ENCODE assay signal across 8 cellular contexts in the genomic region with DNA sequence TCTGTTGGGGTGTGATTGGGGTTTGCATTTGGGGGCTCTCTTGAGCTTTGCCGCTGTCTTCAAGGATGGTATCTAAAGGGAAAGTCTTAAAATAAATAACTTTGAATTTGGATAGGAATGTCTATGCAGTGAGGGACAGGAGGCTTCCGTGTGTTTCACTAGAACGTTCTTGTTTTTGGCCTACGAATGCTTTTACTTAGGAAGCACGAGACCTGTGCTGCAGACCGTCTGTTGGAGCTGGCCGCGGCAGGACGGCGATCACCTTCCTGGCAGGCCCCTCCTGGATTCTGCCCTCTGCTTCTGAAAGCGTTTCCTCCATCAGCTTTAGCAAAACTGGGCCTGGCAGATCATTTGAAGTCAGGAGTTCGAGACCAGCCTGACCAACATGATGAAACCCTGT. TPM values are rescaled to one million over a fixed set of nuclear protein-coding genes. Genes with fewer than 3 reads are reported as not detected.
A peak's percentile ranks its signal among the peaks of the same experiment; 100 is the strongest.
DNase-seq lines count a peak whose midpoint lies in the region; ATAC-seq, FAIRE-seq and TF ChIP-seq lines count a peak whose summit lies in the region.

No MANE protein-coding gene starts in this region.

- H3K9me3 ChIP-seq in PC-3 (ENCODE audit: low read length) (no peaks in the 10 kb centered on the region), HepG2 (ENCODE audit: low read length) (no peaks in the 10 kb centered on the region)

- peak overlapping the region; percentile 86 for H3K4me2 ChIP-seq in PC-3 (ENCODE audit: low read length)
- H3K4me2 ChIP-seq in HepG2 (ENCODE audit: low read depth, low read length), result peak overlapping the region; percentile 95; the same call in 1 of the 2 replicates

- no peaks in the 10 kb centered on the region for H3K27me3 ChIP-seq in PC-3 (ENCODE audit: low read length)
- H3K27me3 ChIP-seq in HepG2 (ENCODE audit: control insufficient read depth in 1 of 2, insufficient read depth in 2 of 2, low read length in 2 of 2), result no peaks in the 10 kb centered on the region

- ATAC-seq in PC-3, result no peak
- ATAC-seq in HepG2, result no peak
- no peak for ATAC-seq in stimulated activated naive B cell treated with anti-CD40 and anti-IgM and Interleukin-4, amounts not matched to agents 10 μg/mL and 1 μg/mL and 100 μg/mL, for 72 hours (replicated peaks)
- ATAC-seq in HG02642 (IDR thresholded peaks at IDR 0.05; ENCODE audit: poor library complexity, unreplicated experiment), result no peak

- 91% methylated on average over 12 of the region's 12 CpGs for WGBS in HepG2 (ENCODE audit: low lambda C conversion rate)

- POLR2A ChIA-PET in PC-3 (lab: Charles Lee; ENCODE audit: unreplicated experiment) (no interaction called here), HepG2 (lab: Yijun Ruan, JAX) (interaction anchor here (1.8 to 2.5 kb wide), 3 partner anchors 13 to 49 kb away, joined by 10 to 11 read pairs (median 10); a partner anchor contains a TSS)

- no peaks in the 10 kb centered on the region for H3K9me3 Mint-ChIP-seq in stimulated activated naive B cell treated with anti-CD40 and anti-IgM and Interleukin-4, amounts not matched to agents 10 μg/mL and 1 μg/mL and 100 μg/mL, for 72 hours

- H4K20me1 ChIP-seq in PC-3 (ENCODE audit: low read length) (no peaks in the 10 kb centered on the region), HepG2 (ENCODE audit: insufficient read depth, low read length) (peaks cover 45% of the 10 kb centered on the region; the same call in 1 of the 2 replicates)

- no peak for DNase-seq in PC-3
- DNase-seq in astrocyte of the hippocampus (ENCODE audit: low read depth, low spot score), result peak; percentile 29
- no peak for DNase-seq in HepG2 (ENCODE audit: low spot score)
- DNase-seq in stimulated activated naive B cell treated with anti-CD40 and anti-IgM and Interleukin-4, amounts not matched to agents 10 μg/mL and 1 μg/mL and 100 μg/mL, for 72 hours, result no peak
- DNase-seq in activated CD8-positive, alpha-beta memory T cell treated with anti-CD3 and anti-CD28 coated beads, Interleukin-2, amount 50 U/mL, for 48 hours, result no peak
- DNase-seq in stimulated activated CD4-positive, alpha-beta T cell treated with anti-CD3 and anti-CD28 coated beads, Interleukin-1b, Interleukin-23, amount 100 ng/mL, for 48 hours, result no peak
- no peak for DNase-seq in NCI-H2107 (lab: John Stamatoyannopoulos, UW)

- no peak for TF ChIP-seq CTCF in PC-3 (conservative IDR thresholded peaks at IDR 0.05; ENCODE audit: low read depth, low read length)
- no peak for TF ChIP-seq CTCF in HepG2 (CRISPR knock-in tag; IDR thresholded peaks at IDR 0.05)

- H3K4me1 ChIP-seq in PC-3 (ENCODE audit: insufficient read depth, low read length) (peaks cover 9% of the 10 kb centered on the region; the same call in 1 of the 2 replicates), HepG2 (ENCODE audit: insufficient read depth, low read length) (peaks cover 28% of the 10 kb centered on the region)

- no peak for FAIRE-seq in HepG2 (lab: Jason Lieb, UNC)

- H3K36me3 Mint-ChIP-seq in stimulated activated naive B cell treated with anti-CD40 and anti-IgM and Interleukin-4, amounts not matched to agents 10 μg/mL and 1 μg/mL and 100 μg/mL, for 72 hours, result peaks cover 29 to 42% of the 10 kb centered on the region in 2 donors

- TSS peak; percentile 35 for BruUV-seq in PC-3 (replicated peaks; lab: Mats Ljungman, UMichigan)
- no TSS peak for BruUV-seq in HepG2 (replicated peaks; lab: Mats Ljungman, UMichigan)

- H3K9ac ChIP-seq in PC-3 (ENCODE audit: low read length) (peak overlapping the region; percentile 73), HepG2 (ENCODE audit: insufficient read depth, low read depth, low read length) (no peak overlapping the region)

- in situ Hi-C loops in HepG2 (cut with HindIII; ENCODE audit: extremely low pct_ligation_motif_present, low pct_unique_long_range_greater_than_20kb), result no loop called here

- H3K36me3 ChIP-seq in PC-3 (ENCODE audit: low read depth, low read length) (no peaks in the 10 kb centered on the region), HepG2 (replicated peaks in 1 of 2; ENCODE audit: control insufficient read depth in 1 of 2, insufficient read depth in 2 of 2, low read length in 2 of 2) (peaks cover 8 to 29% of the 10 kb centered on the region in 2 experiments; a peak in 4 of 5 replicates)

- H3K9me2 ChIP-seq in PC-3 (replicated peaks; ENCODE audit: low read length), result no peaks in the 10 kb centered on the region

- H2AFZ ChIP-seq in PC-3 (ENCODE audit: low read length) (peak overlapping the region; percentile 67; the same call in 1 of the 2 replicates), HepG2 (ENCODE audit: low read length) (no peak overlapping the region)

- TF ChIP-seq EP300 in HepG2 (IDR thresholded peaks at IDR 0.05; ENCODE audit: low read depth in 2 of 2, low read length in 2 of 2) (no peak), HepG2 (CRISPR knock-in tag; IDR thresholded peaks at IDR 0.05; ENCODE audit: borderline replicate concordance) (no peak)

- peak overlapping the region; percentile 73 for H3K4me3 ChIP-seq in PC-3 (ENCODE audit: low read length)
- no peak overlapping the region for H3K4me3 ChIP-seq in HepG2 (replicated peaks in 1 of 3; ENCODE audit: insufficient read depth in 1 of 3, low read depth in 2 of 3, low read length in 3 of 3)

- CTCF ChIA-PET in PC-3 (lab: Charles Lee) (no interaction called here), HepG2 (lab: Yijun Ruan, JAX; ENCODE audit: low intra/inter-chr PET ratio, low total read pairs) (no interaction called here)

- TF ChIP-seq RAD21 in HepG2 (CRISPR knock-in tag; IDR thresholded peaks at IDR 0.05), result no peak

- TF ChIP-seq POLR2A in HepG2 (IDR thresholded peaks at IDR 0.05; ENCODE audit: insufficient read depth in 1 of 2, low read depth in 2 of 2, low read length in 2 of 2), result no peak

- H3K27ac ChIP-seq in PC-3 (ENCODE audit: low read length), result peak overlapping the region; percentile 64; the same call in 1 of the 2 replicates
- peak overlapping the region; percentile 75 for H3K27ac ChIP-seq in HepG2 (ENCODE audit: extremely low read length, insufficient read depth, low read length)

- intact Hi-C loops in PC-3 (cut with micrococcal nuclease), result no loop called here
- intact Hi-C loops in HepG2 (cut with micrococcal nuclease; ENCODE audit: unreplicated experiment), result no loop called here

- peaks cover 33 to 75% of the 10 kb centered on the region in 2 donors for H3K4me1 Mint-ChIP-seq in stimulated activated naive B cell treated with anti-CD40 and anti-IgM and Interleukin-4, amounts not matched to agents 10 μg/mL and 1 μg/mL and 100 μg/mL, for 72 hours

- H3K4me3 Mint-ChIP-seq in stimulated activated naive B cell treated with anti-CD40 and anti-IgM and Interleukin-4, amounts not matched to agents 10 μg/mL and 1 μg/mL and 100 μg/mL, for 72 hours, result peak overlapping the region; percentile 84 to 87

- no peaks in the 10 kb centered on the region for H3F3A ChIP-seq in PC-3 (ENCODE audit: low read length, unreplicated experiment)

- H3K79me2 ChIP-seq in PC-3 (ENCODE audit: low read length) (peaks cover 57% of the 10 kb centered on the region), HepG2 (ENCODE audit: insufficient read depth, low read length) (peaks cover 73% of the 10 kb centered on the region)

- no peaks in the 10 kb centered on the region for H3K27me3 Mint-ChIP-seq in stimulated activated naive B cell treated with anti-CD40 and anti-IgM and Interleukin-4, amounts not matched to agents 10 μg/mL and 1 μg/mL and 100 μg/mL, for 72 hours

- peak overlapping the region; percentile 98 for H3K27ac Mint-ChIP-seq in stimulated activated naive B cell treated with anti-CD40 and anti-IgM and Interleukin-4, amounts not matched to agents 10 μg/mL and 1 μg/mL and 100 μg/mL, for 72 hours

RNA-seq across cellular contexts. Expression of a gene that starts 44.0 kb away (rescaled TPM):
- total RNA-seq in PC-3 (2014; rRNA removed), result 13.2 and 22.8 TPM in 2 replicates
- 8.8 and 9.7 TPM in 2 replicates for total RNA-seq in HepG2 (2016; rRNA removed; fragmentation: Illumina TruSeq; extraction: Trizol)
- 20.0 and 23.4 TPM in 2 replicates for total RNA-seq in HepG2 (2016; cell fraction: cytosol; rRNA removed; fragmentation: Illumina TruSeq; extraction: Trizol; ENCODE audit: low read depth)
- 7.9 and 8.8 TPM in 2 replicates for total RNA-seq in HepG2 (2016; cell fraction: insoluble cytoplasmic fraction; rRNA removed; fragmentation: Illumina TruSeq; extraction: Trizol)
- total RNA-seq in HepG2 (2016; cell fraction: membrane; rRNA removed; fragmentation: Illumina TruSeq; extraction: Trizol), result 8.0 and 8.3 TPM in 2 replicates
- total RNA-seq in HepG2 (2016; cell fraction: nucleus; rRNA removed; fragmentation: Illumina TruSeq; extraction: Trizol), result 9.2 and 12.0 TPM in 2 replicates
- 4.6 and 4.7 TPM in 2 replicates for polyA plus RNA-seq in HepG2 (2011; rRNA removed)
- polyA plus RNA-seq in HepG2 (2011; cell fraction: cytosol; rRNA removed), result 1.7 and 2.8 TPM in 2 replicates
- polyA plus RNA-seq in HepG2 (2011; cell fraction: nucleus; rRNA removed), result 17.7 and 24.7 TPM in 2 replicates
- 4.4 and 4.8 TPM in 2 replicates for polyA plus RNA-seq in HepG2 (2012)
- polyA plus RNA-seq in HepG2 (2016; cell fraction: cytosol; fragmentation: Illumina TruSeq; extraction: Trizol; ENCODE audit: low read depth), result 0.55 and 0.96 TPM in 2 replicates
- 3.9 and 5.8 TPM in 2 replicates for polyA plus RNA-seq in HepG2 (2016; cell fraction: insoluble cytoplasmic fraction; fragmentation: Illumina TruSeq; extraction: Trizol; ENCODE audit: low read depth)
- 0.41 and 0.84 TPM in 2 replicates for polyA plus RNA-seq in HepG2 (2016; cell fraction: membrane; fragmentation: Illumina TruSeq; extraction: Trizol; ENCODE audit: low read depth)
- 15.3 and 17.1 TPM in 2 replicates for polyA plus RNA-seq in HepG2 (2016; cell fraction: nucleus; fragmentation: Illumina TruSeq; extraction: Trizol; ENCODE audit: insufficient read depth, low read depth)
- polyA minus RNA-seq in HepG2 (2011; rRNA and poly(A)+ RNA removed; ENCODE audit: low replicate concordance), result 16.6 and 23.1 TPM in 2 replicates
- 12.9 and 14.4 TPM in 2 replicates for polyA minus RNA-seq in HepG2 (2011; cell fraction: cytosol; rRNA and poly(A)+ RNA removed)
- 16.2 and 17.8 TPM in 2 replicates for polyA minus RNA-seq in HepG2 (2011; cell fraction: nucleus; rRNA and poly(A)+ RNA removed)

RNA-seq across cellular contexts. Expression of a gene that starts 49.4 kb away (rescaled TPM):
- total RNA-seq in PC-3 (2014; rRNA removed), result 36.6 and 59.3 TPM in 2 replicates
- total RNA-seq in HepG2 (2016; rRNA removed; fragmentation: Illumina TruSeq; extraction: Trizol), result 7.4 and 15.1 TPM in 2 replicates
- 3.5 and 6.4 TPM in 2 replicates for total RNA-seq in HepG2 (2016; cell fraction: cytosol; rRNA removed; fragmentation: Illumina TruSeq; extraction: Trizol; ENCODE audit: low read depth)
- total RNA-seq in HepG2 (2016; cell fraction: insoluble cytoplasmic fraction; rRNA removed; fragmentation: Illumina TruSeq; extraction: Trizol), result 7.5 and 15.3 TPM in 2 replicates
- 4.1 and 5.0 TPM in 2 replicates for total RNA-seq in HepG2 (2016; cell fraction: membrane; rRNA removed; fragmentation: Illumina TruSeq; extraction: Trizol)
- 18.0 and 18.9 TPM in 2 replicates for total RNA-seq in HepG2 (2016; cell fraction: nucleus; rRNA removed; fragmentation: Illumina TruSeq; extraction: Trizol)
- polyA plus RNA-seq in HepG2 (2011; rRNA removed), result 9.3 and 16.0 TPM in 2 replicates
- 3.8 and 7.7 TPM in 2 replicates for polyA plus RNA-seq in HepG2 (2011; cell fraction: cytosol; rRNA removed)
- polyA plus RNA-seq in HepG2 (2011; cell fraction: nucleus; rRNA removed), result 83.4 and 101 TPM in 2 replicates
- 5.9 and 7.4 TPM in 2 replicates for polyA plus RNA-seq in HepG2 (2012)
- polyA plus RNA-seq in HepG2 (2016; cell fraction: cytosol; fragmentation: Illumina TruSeq; extraction: Trizol; ENCODE audit: low read depth), result 1.8 and 2.1 TPM in 2 replicates
- 7.7 and 9.3 TPM in 2 replicates for polyA plus RNA-seq in HepG2 (2016; cell fraction: insoluble cytoplasmic fraction; fragmentation: Illumina TruSeq; extraction: Trizol; ENCODE audit: low read depth)
- polyA plus RNA-seq in HepG2 (2016; cell fraction: membrane; fragmentation: Illumina TruSeq; extraction: Trizol; ENCODE audit: low read depth), result 3.1 and 4.0 TPM in 2 replicates
- polyA plus RNA-seq in HepG2 (2016; cell fraction: nucleus; fragmentation: Illumina TruSeq; extraction: Trizol; ENCODE audit: insufficient read depth, low read depth), result 42.6 and 43.4 TPM in 2 replicates
- 14.8 and 17.9 TPM in 2 replicates for polyA minus RNA-seq in HepG2 (2011; rRNA and poly(A)+ RNA removed; ENCODE audit: low replicate concordance)
- polyA minus RNA-seq in HepG2 (2011; cell fraction: cytosol; rRNA and poly(A)+ RNA removed), result 6.2 and 7.0 TPM in 2 replicates
- polyA minus RNA-seq in HepG2 (2011; cell fraction: nucleus; rRNA and poly(A)+ RNA removed), result 28.0 and 28.3 TPM in 2 replicates
